ENCODE assay signal across 11 cellular contexts in the genomic region with DNA sequence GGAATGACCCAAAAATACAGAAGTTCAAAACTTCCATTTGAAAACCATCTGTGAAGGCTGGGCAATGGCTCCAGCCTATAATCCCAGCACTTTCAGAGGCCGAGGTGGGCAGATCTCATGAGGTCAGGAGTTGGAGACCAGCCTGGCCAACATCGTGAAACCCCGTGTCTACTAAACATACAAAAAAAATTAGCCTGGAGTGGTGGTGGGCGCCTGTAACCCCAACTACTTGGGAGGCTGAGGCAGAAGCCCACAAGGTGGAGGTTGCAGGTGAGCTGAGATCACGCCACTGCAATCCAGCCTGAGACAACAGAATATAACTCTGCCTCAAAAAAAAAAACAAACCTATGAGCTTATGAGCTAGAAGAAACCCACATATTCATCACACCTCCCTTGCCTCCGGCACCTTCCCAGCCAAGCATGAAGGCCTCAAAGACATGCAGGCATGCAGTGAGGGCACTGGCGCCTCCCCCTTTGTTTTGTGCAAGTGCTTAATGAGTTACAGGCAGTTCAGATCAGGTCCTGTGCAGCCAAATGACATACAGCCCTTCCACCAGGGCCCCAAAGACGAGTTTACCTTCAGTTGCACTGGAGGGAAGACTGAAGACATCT. TPM values are rescaled to one million over a fixed set of nuclear protein-coding genes. Genes with fewer than 3 reads are reported as not detected.
A peak's percentile ranks its signal among the peaks of the same experiment; 100 is the strongest.
DNase-seq lines count a peak whose midpoint lies in the region; ATAC-seq and TF ChIP-seq lines count a peak whose summit lies in the region.
"Had no signal": no experiment of that assay in that cellular context is flagged by ENCODE, and none has a peak within 500 bp of the region (broad histone marks: within the 10 kb centered on the region; RNA-seq: fewer than 3 reads in every experiment).

No MANE protein-coding gene starts in this region.

- ATAC-seq in GM19324 (IDR thresholded peaks at IDR 0.05; ENCODE audit: low FRiP score, unreplicated experiment) = no peak

- no peak overlapping the region for H2AK5ac ChIP-seq in trophoblast cell (ENCODE audit: low read length)

- H3K36me3 Mint-ChIP-seq in endothelial cell (ENCODE audit: low read depth, unreplicated experiment) = peaks cover 76% of the 10 kb centered on the region

- H3K4me3 Mint-ChIP-seq in endothelial cell (ENCODE audit: unreplicated experiment) = peak overlapping the region; percentile 81

- H2BK5ac ChIP-seq in trophoblast cell (ENCODE audit: low read depth, low read length, poor library complexity) = no peak overlapping the region

- no peak overlapping the region for H2BK12ac ChIP-seq in trophoblast cell (ENCODE audit: low read length)

- no peak overlapping the region for H2AFZ ChIP-seq in trophoblast cell (ENCODE audit: insufficient read depth, low read length, poor library complexity)

- H3K14ac ChIP-seq in trophoblast cell (ENCODE audit: low read length) = no peak overlapping the region

- H3K36me3 ChIP-seq in trophoblast cell (ENCODE audit: control insufficient read depth in 1 of 2, insufficient read depth in 2 of 2, low read length in 2 of 2) = peaks cover 48 to 76% of the 10 kb centered on the region in 2 experiments
- H3K36me3 ChIP-seq: ovary had no signal

- H3K79me1 ChIP-seq in trophoblast cell (ENCODE audit: low read length) = no peaks in the 10 kb centered on the region

- H3K27ac Mint-ChIP-seq in endothelial cell (ENCODE audit: unreplicated experiment) = peak overlapping the region; percentile 83

- no peak overlapping the region for H3K23ac ChIP-seq in trophoblast cell (ENCODE audit: low read length)

- no peak overlapping the region for H3K18ac ChIP-seq in trophoblast cell (ENCODE audit: low read length)

- H3K4ac ChIP-seq in trophoblast cell (ENCODE audit: low read depth, low read length) = no peak overlapping the region

- no peak overlapping the region for H3K9ac ChIP-seq in trophoblast cell (ENCODE audit: low read length)

- H3K27me3 ChIP-seq in trophoblast cell (ENCODE audit: insufficient read depth, low read length) = no peaks in the 10 kb centered on the region
- H3K27me3 ChIP-seq: ovary, vagina had no signal

- no peak overlapping the region for H3K27ac ChIP-seq in trophoblast cell (ENCODE audit: low read depth, low read length)
- H3K27ac ChIP-seq: ovary, vagina had no signal

- H3K79me2 ChIP-seq in trophoblast cell (ENCODE audit: control insufficient read depth, insufficient read depth, low read length, poor library complexity) = no peaks in the 10 kb centered on the region

- H3K9me3 Mint-ChIP-seq in endothelial cell (ENCODE audit: unreplicated experiment) = no peaks in the 10 kb centered on the region

- H3K4me1 Mint-ChIP-seq in endothelial cell (ENCODE audit: unreplicated experiment) = peaks cover 36% of the 10 kb centered on the region

- no peak overlapping the region for H4K91ac ChIP-seq in trophoblast cell (ENCODE audit: low read depth, low read length)

- no peak overlapping the region for H3K4me3 ChIP-seq in trophoblast cell (ENCODE audit: low read depth, low read length)
- H3K4me3 ChIP-seq: ovary, vagina had no signal

- peaks cover 27% of the 10 kb centered on the region for H3K27me3 Mint-ChIP-seq in endothelial cell (ENCODE audit: unreplicated experiment)

- H3K4me2 ChIP-seq in trophoblast cell (ENCODE audit: low read length) = no peak overlapping the region

- TF ChIP-seq CTCF in endothelial cell (IDR thresholded peaks at IDR 0.05; ENCODE audit: unreplicated experiment) = no peak

- H3K9me3 ChIP-seq in trophoblast cell (ENCODE audit: insufficient read depth, low read depth, low read length) = no peaks in the 10 kb centered on the region
- H3K9me3 ChIP-seq: ovary, vagina had no signal

- peak; percentile 28 for DNase-seq in activated CD4-positive, alpha-beta T cell treated with anti-CD3 and anti-CD28 coated beads for 48 hours
- DNase-seq in activated CD4-positive, alpha-beta T cell treated with anti-CD3 and anti-CD28 coated beads, Interleukin-2, amount 50 U/mL, for 48 hours = no peak
- DNase-seq in OCI-M1 (lab: John Stamatoyannopoulos, UW) (peak; percentile 19), endothelial cell (ENCODE audit: low spot score) (no peak), trophoblast cell (peak; percentile 57 to 74), amniotic stem cell (lab: John Stamatoyannopoulos, UW) (no peak), H4 (ENCODE audit: low spot score) (no peak)
- DNase-seq: NCI-H526 had no signal

- WGBS in trophoblast cell (ENCODE audit: extremely low coverage, insufficient coverage, insufficient read length) = no CpG with 5 or more reads among the region's 8 CpGs

- H4K8ac ChIP-seq in trophoblast cell (ENCODE audit: low read depth, low read length) = no peak overlapping the region

- no peak overlapping the region for H2BK120ac ChIP-seq in trophoblast cell (ENCODE audit: insufficient read depth, low read length, poor library complexity)

- H3K4me1 ChIP-seq in trophoblast cell (ENCODE audit: control insufficient read depth in 1 of 2, insufficient read depth in 2 of 2, low read length in 2 of 2) = peaks cover 0 to 2% of the 10 kb centered on the region in 2 experiments

- H4K12ac ChIP-seq in trophoblast cell (ENCODE audit: low read depth, low read length) = no peak overlapping the region

RNA-seq across cellular contexts. Expression of gene HNRNPH1, which starts 9.9 kb away (rescaled TPM):
- total RNA-seq in endothelial cell (ENCODE audit: unreplicated experiment) = 852 TPM
- polyA plus RNA-seq in trophoblast cell (2013) = 408 and 418 TPM in 2 replicates
- total RNA-seq in H4 (2014; rRNA removed; shearing (Covaris generic)) = 417 and 435 TPM in 2 replicates

Comparison
In these comparisons a context has a peak if more than half of its experiments do, and no peak if none do; other contexts are left out.
1. DNase-seq: peak in activated CD4-positive, alpha-beta T cell treated with anti-CD3 and anti-CD28 coated beads for 48 hours (single experiment), OCI-M1 (single experiment) and trophoblast cell (2 of 2); none in activated CD4-positive, alpha-beta T cell treated with anti-CD3 and anti-CD28 coated beads, Interleukin-2, amount 50 U/mL, for 48 hours (0 of 2), endothelial cell (single experiment), amniotic stem cell (single experiment) and H4 (single experiment).